In genomic region chr20:45833883-45834796, GRCh38 we compare ENCODE assay signal across 8 cellular contexts.
DNase-seq lines count a peak whose midpoint lies in the region; ATAC-seq and TF ChIP-seq lines count a peak whose summit lies in the region.

No MANE protein-coding gene starts in this region.

- ATAC-seq in HG02678 (IDR thresholded peaks at IDR 0.05; ENCODE audit: unreplicated experiment), result no peak

- DNase-seq in DMS79 treated with DMSO at 0.1 percent for 48 hours (lab: John Stamatoyannopoulos, UW), result peak; percentile 12
- DNase-seq in DMS79 (lab: John Stamatoyannopoulos, UW), result no peak
- DNase-seq in NCI-H2227 (lab: John Stamatoyannopoulos, UW; ENCODE audit: unreplicated experiment), result peak; percentile 80
- DNase-seq in activated T-cell treated with anti-CD3 and anti-CD28 coated beads for 24 hours (ENCODE audit: low read depth), result peak; percentile 24
- DNase-seq in erythroblast (lab: John Stamatoyannopoulos, UW), result peak; percentile 13 to 40
- peak; percentile 67 for DNase-seq in midbrain (lab: John Stamatoyannopoulos, UW)
- peak; percentile 30 for DNase-seq in stimulated activated naive CD4-positive, alpha-beta T cell treated with Interleukin-2 at 50 U/mL for 16 hours (lab: John Stamatoyannopoulos, UW)

- TF ChIP-seq POLR2A in erythroblast (IDR thresholded peaks at IDR 0.05; ENCODE audit: low read length), result no peak
